Comparison of ENCODE assay signal across 21 cellular contexts in the genomic region with DNA sequence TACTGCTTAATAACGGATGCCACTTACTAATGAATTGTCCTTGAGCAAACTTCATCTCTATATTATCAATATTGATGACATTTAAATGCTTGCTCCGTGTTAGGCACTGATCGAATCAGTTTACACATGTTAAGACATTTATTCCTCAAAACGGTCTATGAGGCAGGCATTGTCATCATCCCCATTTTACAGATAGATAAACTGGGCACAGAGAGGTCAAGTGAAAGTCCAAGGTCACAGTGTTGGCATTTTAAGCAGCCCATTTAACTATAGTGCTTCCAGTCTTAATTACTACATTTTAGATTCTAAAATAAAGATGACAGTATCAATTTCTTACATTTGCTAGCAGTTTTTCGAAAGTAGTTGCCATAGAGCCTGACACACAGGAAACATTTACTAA. TPM values are rescaled to one million over a fixed set of nuclear protein-coding genes. Genes with fewer than 3 reads are reported as not detected.
DNase-seq lines count a peak whose midpoint lies in the region; TF ChIP-seq lines count a peak whose summit lies in the region.
"Had no signal": no experiment of that assay in that cellular context is flagged by ENCODE, and none has a peak within 500 bp of the region (broad histone marks: within the 10 kb centered on the region; RNA-seq: fewer than 3 reads in every experiment).

No MANE protein-coding gene starts in this region.

- H3K4me3 ChIP-seq in GM23248 (no peak overlapping the region), esophagus muscularis mucosa (no peak overlapping the region), osteoblast (ENCODE audit: insufficient read depth, low read length) (no peak overlapping the region), transverse colon (no peak overlapping the region), dorsolateral prefrontal cortex (no peak overlapping the region)
- H3K4me3 ChIP-seq: A549, MG63, PC-9 had no signal

- no peaks in the 10 kb centered on the region for H3K79me2 ChIP-seq in GM23248 (ENCODE audit: insufficient read depth)
- peaks cover 42% of the 10 kb centered on the region for H3K79me2 ChIP-seq in osteoblast (ENCODE audit: insufficient read depth, low read length)

- no peak overlapping the region for H3K27ac ChIP-seq in GM23248
- H3K27ac ChIP-seq in esophagus muscularis mucosa (replicated peaks in 1 of 4): peak overlapping the region; percentile 67 to 79 (median 75)
- peak overlapping the region; percentile 90 for H3K27ac ChIP-seq in osteoblast (ENCODE audit: low read depth, low read length)
- peak overlapping the region; percentile 76 to 83 (median 78) for H3K27ac ChIP-seq in transverse colon
- H3K27ac ChIP-seq in dorsolateral prefrontal cortex: no peak overlapping the region
- H3K27ac ChIP-seq: A549, PC-9 had no signal

- H3K36me3 ChIP-seq in GM23248 (ENCODE audit: low read depth): no peaks in the 10 kb centered on the region
- no peaks in the 10 kb centered on the region for H3K36me3 ChIP-seq in esophagus muscularis mucosa
- peaks cover 3% of the 10 kb centered on the region for H3K36me3 ChIP-seq in osteoblast (ENCODE audit: insufficient read depth, low read length)
- no peaks in the 10 kb centered on the region for H3K36me3 ChIP-seq in transverse colon
- H3K36me3 ChIP-seq: BE2C, MG63 had no signal

- H4K20me1 ChIP-seq in GM23248 (ENCODE audit: insufficient read depth): no peaks in the 10 kb centered on the region
- no peaks in the 10 kb centered on the region for H4K20me1 ChIP-seq in osteoblast (ENCODE audit: insufficient read depth, low read length)

- TF ChIP-seq EP300 in esophagus muscularis mucosa (IDR thresholded peaks at IDR 0.05): no peak
- TF ChIP-seq EP300 in transverse colon (IDR thresholded peaks at IDR 0.05; ENCODE audit: low read depth): no peak

- in situ Hi-C loops in GM23248 (cut with MboI): no loop called here
- in situ Hi-C loops in transverse colon (cut with MboI; ENCODE audit: low pct_ligation_motif_present in 1 of 4, low pct_unique_long_range_greater_than_20kb in 1 of 4, low sequenced_read_pairs in 3 of 4): no loop called here

- H3K4me1 ChIP-seq in GM23248 (ENCODE audit: insufficient read depth) (peaks cover 24% of the 10 kb centered on the region), esophagus muscularis mucosa (peaks cover 3 to 56% (median 34%) of the 10 kb centered on the region in 4 donors), osteoblast (ENCODE audit: insufficient read depth, low read length) (no peaks in the 10 kb centered on the region), transverse colon (peaks cover 0 to 27% (median 5%) of the 10 kb centered on the region in 4 donors)

- 67% methylated on average over 5 of the region's 5 CpGs for WGBS in GM23248 (ENCODE audit: low coverage in 1 of 2, low lambda C conversion rate in 2 of 2, missing lambda C conversion rate in 2 of 2), 2 experiments
- 71% methylated on average over 5 of the region's 5 CpGs for WGBS in esophagus muscularis mucosa
- 72 to 76% methylated on average over 5 of the region's 5 CpGs for WGBS in transverse colon (ENCODE audit: low coverage in 1 of 2), 2 donors

- no peak for TF ChIP-seq CTCF in esophagus muscularis mucosa (IDR thresholded peaks at IDR 0.05)
- no peak for TF ChIP-seq CTCF in osteoblast (IDR thresholded peaks at IDR 0.05; ENCODE audit: extremely low read depth, low read depth, low read length)
- no peak for TF ChIP-seq CTCF in transverse colon (IDR thresholded peaks at IDR 0.05)
- TF ChIP-seq CTCF in dorsolateral prefrontal cortex (IDR thresholded peaks at IDR 0.05 in 54 of 56, conservative IDR thresholded peaks at IDR 0.05 in 2 of 56; ENCODE audit: low read depth in 1 of 56, partially characterized antibody in 56 of 56): no peak

- no peaks in the 10 kb centered on the region for H3K9me2 ChIP-seq in GM23248 (ENCODE audit: insufficient read depth)

- H3K4me2 ChIP-seq in GM23248 (ENCODE audit: unreplicated experiment) (peak overlapping the region; percentile 91), osteoblast (ENCODE audit: insufficient read depth, low read length) (no peak overlapping the region)
- H3K4me2 ChIP-seq: PC-9 had no signal

- H3K27me3 ChIP-seq in GM23248 (replicated peaks; ENCODE audit: insufficient read depth) (no peaks in the 10 kb centered on the region), esophagus muscularis mucosa (no peaks in the 10 kb centered on the region), osteoblast (ENCODE audit: insufficient read depth, low read length) (no peaks in the 10 kb centered on the region), transverse colon (no peaks in the 10 kb centered on the region), dorsolateral prefrontal cortex (peaks cover 0 to 18% (median 0%) of the 10 kb centered on the region in 45 donors)
- H3K27me3 ChIP-seq: BE2C, MG63 had no signal

- DNase-seq in GM23248 (no peak), esophagus muscularis mucosa (ENCODE audit: extremely low spot score) (no peak), osteoblast (ENCODE audit: insufficient read length, low spot score, missing footprints) (no peak), transverse colon (no peak), HCEC 1CT (no peak), globus pallidus (ENCODE audit: low spot score) (no peak), dorsolateral prefrontal cortex (no peak), middle frontal gyrus (ENCODE audit: extremely low spot score, low spot score) (no peak)
- DNase-seq: BE2C, DMS79, Karpas-422, MG63, NCI-H1417 treated with DMSO at 0.1 percent for 48 hours, NCI-H187, NCI-H510A, NCI-H748 treated with DMSO at 0.1 percent for 48 hours, PC-9, RPMI8226, SHP77 had no signal

- TF ChIP-seq POLR2A in esophagus muscularis mucosa (IDR thresholded peaks at IDR 0.05; ENCODE audit: low read depth) (no peak), transverse colon (IDR thresholded peaks at IDR 0.05) (no peak)

- intact Hi-C loops in esophagus muscularis mucosa (cut with DNase I) (no loop called here), transverse colon (cut with DNase I; ENCODE audit: low total_unique reads) (no loop called here), dorsolateral prefrontal cortex (cut with DNase I) (no loop called here)

- H2AFZ ChIP-seq in GM23248: no peak overlapping the region
- H2AFZ ChIP-seq in osteoblast (ENCODE audit: low read length): no peak overlapping the region
- H2AFZ ChIP-seq: PC-9 had no signal

- peaks cover 14% of the 10 kb centered on the region for H3F3A ChIP-seq in GM23248 (ENCODE audit: insufficient read depth)

- no peaks in the 10 kb centered on the region for H3K9me3 ChIP-seq in GM23248 (ENCODE audit: low read depth)
- H3K9me3 ChIP-seq in esophagus muscularis mucosa: no peaks in the 10 kb centered on the region
- no peaks in the 10 kb centered on the region for H3K9me3 ChIP-seq in osteoblast (ENCODE audit: low read depth, low read length)
- no peaks in the 10 kb centered on the region for H3K9me3 ChIP-seq in transverse colon
- H3K9me3 ChIP-seq: A549, BE2C, MG63 had no signal

- H3K9ac ChIP-seq in GM23248: no peak overlapping the region

RNA-seq across cellular contexts. Expression of gene ABI3BP, which starts 1.0 kb away (rescaled TPM):
- 6.8 and 16.8 TPM in 2 replicates for total RNA-seq in GM23248 (2014; rRNA removed; shearing (Covaris generic))
- 30.3 and 38.2 TPM in 2 replicates for polyA plus RNA-seq in GM23248 (2016; fragmentation: Nextera tagmentation; extraction: Ambion mirVana)
- total RNA-seq in esophagus muscularis mucosa (10 to 100 TPM; 25.7 to 67.3 (median 61.5) TPM), osteoblast (130 and 183 TPM in 2 replicates), transverse colon (10 to 100 TPM in 3 of 4 donors, 1 to 10 TPM in 1; 7.9 to 32.6 (median 17.6) TPM), dorsolateral prefrontal cortex (10 to 100 TPM in 79 of 120 experiments, 1 to 10 TPM in 41; 2.4 to 35.6 (median 12.2) TPM)
- polyA plus RNA-seq: IgD-negative memory B cell had no signal

Comparison
In these comparisons a context has a peak if more than half of its experiments do, and no peak if none do; other contexts are left out.
1. H3K27ac ChIP-seq: peak in esophagus muscularis mucosa (4 of 4), osteoblast (single experiment) and transverse colon (4 of 4); none in GM23248 (single experiment) and dorsolateral prefrontal cortex (0 of 59).